ENCODE assay signal across 20 cellular contexts in the genomic region with DNA sequence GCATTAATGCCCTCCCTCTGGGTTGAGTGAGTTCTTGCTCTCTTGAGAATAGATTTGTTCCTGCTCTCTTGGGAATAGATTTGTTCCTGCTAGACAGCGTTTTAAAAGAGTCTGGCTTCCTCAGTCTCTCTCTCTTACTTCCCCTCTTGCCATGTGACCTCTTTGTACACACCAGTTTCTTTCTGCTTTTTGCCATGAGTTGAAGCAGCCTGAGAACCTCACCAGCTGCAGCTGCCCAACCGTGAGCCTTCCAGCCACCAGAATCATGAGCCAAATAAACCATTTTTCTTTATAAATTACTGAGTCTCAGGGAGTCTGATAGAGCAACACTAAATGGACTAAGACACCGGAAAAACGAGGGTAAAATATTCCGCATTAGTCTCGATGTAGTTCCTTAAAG.
"Had no signal": no experiment of that assay in that cellular context is flagged by ENCODE, and none has a peak within 500 bp of the region (broad histone marks: within the 10 kb centered on the region; RNA-seq: fewer than 3 reads in every experiment).

No MANE protein-coding gene starts in this region.

- H3K36me3 ChIP-seq: colonic mucosa, heart left ventricle, ovary, prostate gland, right lobe of liver, suprapubic skin, thyroid gland had no signal

- H3K27ac ChIP-seq: colonic mucosa, foreskin keratinocyte, heart left ventricle, ovary, prostate gland, right lobe of liver, suprapubic skin, thyroid gland had no signal

- H3K9me3 Mint-ChIP-seq: type B pancreatic cell had no signal

- H3K4me3 ChIP-seq: colonic mucosa, heart left ventricle, lung, mucosa of descending colon, ovary, prostate gland, right lobe of liver, suprapubic skin, thyroid gland had no signal

- DNase-seq: colonic mucosa; dermis blood vessel endothelial cell; foreskin keratinocyte; heart left ventricle; hippocampal formation; left colon; left ventricle myocardium superior; mucosa of descending colon; naive thymus-derived CD8-positive, alpha-beta T cell; ovary; right lobe of liver; stimulated activated CD4-positive, alpha-beta T cell treated with anti-CD3 and anti-CD28 coated beads, Interleukin-4, amount 100 ng/mL, for 1 hour; stimulated activated CD8-positive, alpha-beta memory T cell treated with anti-CD3 and anti-CD28 coated beads, Interleukin-4, amount 100 ng/mL, for 48 hours; stimulated activated naive CD8-positive, alpha-beta T cell treated with anti-CD3 and anti-CD28 coated beads, Interleukin-15, Interleukin-2, amounts not matched to agents 100 U/mL and 50 U/mL, for 24 hours; thyroid gland had no signal

- H3K9me3 ChIP-seq: colonic mucosa, heart left ventricle, mucosa of descending colon, ovary, prostate gland, right lobe of liver, suprapubic skin, thyroid gland had no signal

- ATAC-seq: foreskin keratinocyte; heart left ventricle; left colon; left ventricle myocardium superior; mucosa of descending colon; naive thymus-derived CD8-positive, alpha-beta T cell; stimulated activated effector memory CD8-positive, alpha-beta T cell treated with anti-CD3 and anti-CD28 coated beads, Interleukin-12 subunit alpha, Interleukin-12 subunit beta, amount 100 ng/mL, for 72 hours; stimulated activated naive CD8-positive, alpha-beta T cell treated with anti-CD3 and anti-CD28 coated beads, Interleukin-15, Interleukin-2, amounts not matched to agents 100 U/mL and 50 U/mL, for 24 hours had no signal

- H3K4me1 Mint-ChIP-seq: naive thymus-derived CD8-positive, alpha-beta T cell; stimulated activated effector memory CD8-positive, alpha-beta T cell treated with anti-CD3 and anti-CD28 coated beads, Interleukin-12 subunit alpha, Interleukin-12 subunit beta, amount 100 ng/mL, for 72 hours had no signal

- H3K4me3 Mint-ChIP-seq: naive thymus-derived CD8-positive, alpha-beta T cell; stimulated activated effector memory CD8-positive, alpha-beta T cell treated with anti-CD3 and anti-CD28 coated beads, Interleukin-12 subunit alpha, Interleukin-12 subunit beta, amount 100 ng/mL, for 72 hours; type B pancreatic cell had no signal

- H3K4me1 ChIP-seq: colonic mucosa, foreskin keratinocyte, heart left ventricle, prostate gland, right lobe of liver, suprapubic skin, thyroid gland had no signal

- H3K27me3 ChIP-seq: colonic mucosa, foreskin keratinocyte, heart left ventricle, ovary, right lobe of liver, suprapubic skin, thyroid gland had no signal

- H3K27me3 Mint-ChIP-seq: naive thymus-derived CD8-positive, alpha-beta T cell; type B pancreatic cell had no signal

- H3K36me3 Mint-ChIP-seq: naive thymus-derived CD8-positive, alpha-beta T cell; stimulated activated effector memory CD8-positive, alpha-beta T cell treated with anti-CD3 and anti-CD28 coated beads, Interleukin-12 subunit alpha, Interleukin-12 subunit beta, amount 100 ng/mL, for 72 hours; type B pancreatic cell had no signal

- H3K27ac Mint-ChIP-seq: stimulated activated effector memory CD8-positive, alpha-beta T cell treated with anti-CD3 and anti-CD28 coated beads, Interleukin-12 subunit alpha, Interleukin-12 subunit beta, amount 100 ng/mL, for 72 hours; type B pancreatic cell had no signal
